Comparison of ENCODE assay signal across 24 cellular contexts in the genomic region with DNA sequence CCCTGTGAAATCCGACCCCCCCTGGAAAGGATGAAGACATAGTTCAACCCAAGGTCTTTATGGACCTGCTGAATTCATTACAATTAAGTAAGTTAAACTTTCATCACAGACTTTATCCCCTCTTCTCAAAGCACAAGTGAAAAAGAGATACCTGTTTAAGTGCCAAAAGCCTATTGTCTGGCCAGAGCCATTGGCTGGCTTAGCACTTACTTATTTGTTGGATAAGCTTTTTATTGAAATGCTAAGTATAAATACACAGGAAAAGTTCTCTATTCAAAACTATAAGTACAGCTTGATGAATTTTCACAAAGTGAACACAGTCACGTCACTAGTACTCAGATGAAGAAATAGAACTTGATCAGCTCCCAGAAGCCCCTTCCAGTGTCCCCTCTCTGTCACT.
"Had no signal": no experiment of that assay in that cellular context is flagged by ENCODE, and none has a peak within 500 bp of the region (broad histone marks: within the 10 kb centered on the region; RNA-seq: fewer than 3 reads in every experiment).

No MANE protein-coding gene starts in this region.

- FAIRE-seq: RCC 7860 had no signal

- DNase-seq: Karpas-422, KG1, MG63, NCI-H1092, NCI-H1105 treated with DMSO at 0.1 percent for 48 hours, NCI-H1417 treated with DMSO at 0.1 percent for 48 hours, NCI-H146, NCI-H187, NCI-H2029, NCI-H2081 treated with DMSO at 0.1 percent for 48 hours, NCI-H2171, NCI-H226, NCI-H446, NCI-H510A, NCI-H524 treated with DMSO at 0.1 percent for 48 hours, NCI-H69, NCI-H774, Right ventricle myocardium superior, RPMI8226, SIG-M5 had no signal

- H3K36me3 ChIP-seq: MG63, SJSA1 had no signal

- H3K4me3 ChIP-seq: MG63, SJSA1, SK-N-MC had no signal

- H3K27ac ChIP-seq: HL-60, SJSA1, SK-N-MC had no signal

- H3K9me3 ChIP-seq: MG63, SJSA1 had no signal

- H3K27me3 ChIP-seq: MG63, SJSA1 had no signal
